ENCODE assay signal across 1 cellular context in genomic region chr6:119297049-119297448, GRCh38.
TF ChIP-seq lines count a peak whose summit lies in the region.

No MANE protein-coding gene starts in this region.

TF ChIP-seq in K562, 482 proteins besides CTCF, POLR2A, EP300 and RAD21 (continued from another document):
- TF ChIP-seq CHAMP1 (IDR thresholded peaks at IDR 0.05) (no peak), ZNF398 (CRISPR knock-in tag; IDR thresholded peaks at IDR 0.05) (no peak), ZNF174 (CRISPR knock-in tag; IDR thresholded peaks at IDR 0.05) (no peak), ADNP (tag; IDR thresholded peaks at IDR 0.05) (no peak), ZNF592 (IDR thresholded peaks at IDR 0.05) (no peak), THRA (IDR thresholded peaks at IDR 0.05) (no peak), MNT (conservative IDR thresholded peaks at IDR 0.05) (no peak)
